In genomic region chr2:20115902-20116301, GRCh38 we compare ENCODE assay signal across 17 cellular contexts.
"Had no signal": no experiment of that assay in that cellular context is flagged by ENCODE, and none has a peak within 500 bp of the region (broad histone marks: within the 10 kb centered on the region; RNA-seq: fewer than 3 reads in every experiment).

No MANE protein-coding gene starts in this region.

- H3K27ac ChIP-seq: thoracic aorta had no signal

- H3K4me3 ChIP-seq: lung, skin epidermis, thoracic aorta had no signal

- H3K36me3 Mint-ChIP-seq: activated CD4-positive, alpha-beta memory T cell treated with anti-CD3 and anti-CD28 coated beads for 36 hours; activated CD8-positive, alpha-beta memory T cell treated with anti-CD3 and anti-CD28 coated beads, Interleukin-2, amount 10 ng/mL, durations not matched to agents 7 days and 5 days; activated naive CD8-positive, alpha-beta T cell had no signal

- H3K9me3 Mint-ChIP-seq: activated B cell treated with CpG ODN at 0.5 μM for 24 hours; activated CD4-positive, alpha-beta memory T cell treated with anti-CD3 and anti-CD28 coated beads for 36 hours; nephron progenitor cell had no signal

- H3K36me3 ChIP-seq: thoracic aorta had no signal

- H3K27me3 Mint-ChIP-seq: activated CD8-positive, alpha-beta memory T cell treated with anti-CD3 and anti-CD28 coated beads, Interleukin-2, amount 10 ng/mL, durations not matched to agents 7 days and 5 days had no signal

- H3K4me3 Mint-ChIP-seq: activated B cell treated with CpG ODN at 0.5 μM for 24 hours; activated CD4-positive, alpha-beta memory T cell treated with anti-CD3 and anti-CD28 coated beads for 36 hours; activated CD8-positive, alpha-beta memory T cell treated with anti-CD3 and anti-CD28 coated beads, Interleukin-2, amount 10 ng/mL, durations not matched to agents 7 days and 5 days; activated naive CD8-positive, alpha-beta T cell; nephron progenitor cell had no signal

- DNase-seq: activated B cell treated with CpG ODN at 0.5 μM for 24 hours; activated CD4-positive, alpha-beta memory T cell treated with anti-CD3 and anti-CD28 coated beads for 36 hours; activated CD4-positive, alpha-beta T cell treated with anti-CD3 and anti-CD28 coated beads for 4 hours; activated CD8-positive, alpha-beta memory T cell treated with anti-CD3 and anti-CD28 coated beads, Interleukin-2, amount 10 ng/mL, durations not matched to agents 7 days and 5 days; amniotic stem cell; dermis blood vessel endothelial cell; effector memory CD4-positive, alpha-beta T cell; midbrain; nephron progenitor cell; occipital lobe; stimulated activated CD4-positive, alpha-beta T cell treated with anti-CD3 and anti-CD28 coated beads, Interleukin-4, amount 100 ng/mL, for 1 hour; SW 1271 had no signal

- H3K4me1 Mint-ChIP-seq: activated B cell treated with CpG ODN at 0.5 μM for 24 hours; activated CD8-positive, alpha-beta memory T cell treated with anti-CD3 and anti-CD28 coated beads, Interleukin-2, amount 10 ng/mL, durations not matched to agents 7 days and 5 days had no signal

- H3K27ac Mint-ChIP-seq: activated B cell treated with CpG ODN at 0.5 μM for 24 hours; activated CD4-positive, alpha-beta memory T cell treated with anti-CD3 and anti-CD28 coated beads for 36 hours; activated CD8-positive, alpha-beta memory T cell treated with anti-CD3 and anti-CD28 coated beads, Interleukin-2, amount 10 ng/mL, durations not matched to agents 7 days and 5 days; activated naive CD8-positive, alpha-beta T cell; nephron progenitor cell; progenitor cell of endocrine pancreas had no signal

- H3K9me3 ChIP-seq: thoracic aorta had no signal
